ENCODE assay signal across 39 cellular contexts in the genomic region with DNA sequence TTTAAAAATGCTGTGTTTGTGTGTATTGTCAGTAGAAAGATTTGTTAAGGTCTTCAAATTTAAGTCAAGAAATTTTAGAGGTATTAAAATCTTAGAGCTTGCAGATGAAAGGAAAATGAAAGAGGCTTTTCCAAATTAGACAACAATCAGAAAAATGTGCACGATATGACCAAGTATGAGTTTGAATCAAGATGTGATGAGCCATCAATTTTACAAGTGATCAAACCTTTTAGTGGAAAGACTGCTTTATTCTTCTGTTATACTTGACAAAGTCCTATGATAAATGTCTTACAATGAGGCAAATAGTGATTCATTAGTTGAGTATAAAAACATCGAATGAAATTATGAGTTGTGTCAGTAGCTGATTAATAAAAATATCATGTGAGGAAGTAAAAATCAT. TPM values are rescaled to one million over a fixed set of nuclear protein-coding genes. Genes with fewer than 3 reads are reported as not detected.
"Had no signal": no experiment of that assay in that cellular context is flagged by ENCODE, and none has a peak within 500 bp of the region (broad histone marks: within the 10 kb centered on the region; RNA-seq: fewer than 3 reads in every experiment).

No MANE protein-coding gene starts in this region.

- H3K27me3 ChIP-seq: MG63 had no signal

- DNase-seq: Karpas-422, Kasumi-1, MG63, MM.1S, MV-4-11, NCI-H1048, NCI-H1092, NCI-H1092 treated with DMSO at 0.1 percent for 48 hours, NCI-H1105, NCI-H1105 treated with DMSO at 0.1 percent for 48 hours, NCI-H1417, NCI-H1417 treated with DMSO at 0.1 percent for 48 hours, NCI-H1436, NCI-H1436 treated with DMSO at 0.1 percent for 48 hours, NCI-H146, NCI-H1694, NCI-H1694 treated with DMSO at 0.1 percent for 48 hours, NCI-H187, NCI-H187 treated with DMSO at 0.1 percent for 48 hours, NCI-H1930, NCI-H2029, NCI-H2029 treated with DMSO at 0.1 percent for 48 hours, NCI-H2081, NCI-H2081 treated with DMSO at 0.1 percent for 48 hours, NCI-H2107, NCI-H2171, NCI-H2171 treated with DMSO at 0.1 percent for 48 hours, NCI-H2227 treated with DMSO at 0.1 percent for 48 hours, NCI-H226, NCI-H345, NCI-H446, NCI-H446 treated with DMSO at 0.1 percent for 48 hours, NCI-H510A, NCI-H510A treated with DMSO at 0.1 percent for 48 hours, NCI-H524 had no signal

- H3K4me3 ChIP-seq: MG63 had no signal

- H3K36me3 ChIP-seq: MG63 had no signal

- H3K9me3 ChIP-seq: MG63 had no signal

RNA-seq across cellular contexts. Expression of a gene that starts 19.6 kb away (rescaled TPM):
- total RNA-seq: LHCN-M2, MCF 10A, NCI-H460 had no signal

RNA-seq across cellular contexts. Expression of a gene that starts 56.1 kb away (rescaled TPM):
- total RNA-seq: LHCN-M2, M059J, MCF 10A, NCI-H460 had no signal
